ENCODE assay signal across 2 cellular contexts in the genomic region with DNA sequence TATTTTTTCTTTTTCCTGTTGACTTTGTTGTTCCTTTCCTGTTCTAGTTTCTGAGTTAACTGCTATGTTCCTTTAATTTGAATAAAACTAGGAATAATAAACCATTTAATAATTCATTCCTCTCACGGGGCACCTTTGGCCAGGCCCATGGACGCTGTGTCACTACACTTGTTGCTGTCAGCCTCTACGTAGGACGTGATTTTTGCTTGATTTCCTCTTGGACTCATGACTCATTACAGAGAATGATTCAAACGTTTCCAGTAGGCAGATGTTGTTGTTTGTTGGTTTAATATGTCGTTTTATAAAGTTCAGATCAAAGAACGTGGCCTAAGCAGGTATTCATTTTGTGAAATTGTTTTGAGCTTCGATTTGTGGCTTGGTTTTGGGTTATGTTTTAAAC.
TF ChIP-seq lines count a peak whose summit lies in the region.

No MANE protein-coding gene starts in this region.

TF ChIP-seq in liver, 16 proteins besides CTCF, POLR2A, EP300 and RAD21 (continued from another document):
- TF ChIP-seq FOXA2 (IDR thresholded peaks at IDR 0.05): no peak
- TF ChIP-seq SP1 (IDR thresholded peaks at IDR 0.05): no peak
- no peak for TF ChIP-seq FOXA1 (IDR thresholded peaks at IDR 0.05)
- no peak for TF ChIP-seq YY1 (IDR thresholded peaks at IDR 0.05)
- TF ChIP-seq MAX (IDR thresholded peaks at IDR 0.05): no peak

TF ChIP-seq in HepG2, 621 proteins besides CTCF, POLR2A, EP300 and RAD21 (continued from another document):
- TF ChIP-seq NBN (conservative IDR thresholded peaks at IDR 0.05): no peak
- no peak for TF ChIP-seq BRD4 (CRISPR knock-in tag; IDR thresholded peaks at IDR 0.05)
- TF ChIP-seq XBP1 (CRISPR knock-in tag; IDR thresholded peaks at IDR 0.05): no peak
- TF ChIP-seq, protein P1, sequence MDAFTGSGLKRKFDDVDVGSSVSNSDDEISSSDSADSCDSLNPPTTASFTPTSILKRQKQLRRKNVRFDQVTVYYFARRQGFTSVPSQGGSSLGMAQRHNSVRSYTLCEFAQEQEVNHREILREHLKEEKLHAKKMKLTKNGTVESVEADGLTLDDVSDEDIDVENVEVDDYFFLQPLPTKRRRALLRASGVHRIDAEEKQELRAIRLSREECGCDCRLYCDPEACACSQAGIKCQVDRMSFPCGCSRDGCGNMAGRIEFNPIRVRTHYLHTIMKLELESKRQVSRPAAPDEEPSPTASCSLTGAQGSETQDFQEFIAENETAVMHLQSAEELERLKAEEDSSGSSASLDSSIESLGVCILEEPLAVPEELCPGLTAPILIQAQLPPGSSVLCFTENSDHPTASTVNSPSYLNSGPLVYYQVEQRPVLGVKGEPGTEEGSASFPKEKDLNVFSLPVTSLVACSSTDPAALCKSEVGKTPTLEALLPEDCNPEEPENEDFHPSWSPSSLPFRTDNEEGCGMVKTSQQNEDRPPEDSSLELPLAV (CRISPR knock-in tag; conservative IDR thresholded peaks at IDR 0.05; ENCODE audit: low read depth): no peak
- no peak for TF ChIP-seq RBAK (CRISPR knock-in tag; IDR thresholded peaks at IDR 0.05)
- TF ChIP-seq ZNF547 (CRISPR knock-in tag; IDR thresholded peaks at IDR 0.05): no peak
